ENCODE assay signal across 8 cellular contexts in genomic region chr1:30822966-30823581, GRCh38.
DNase-seq lines count a peak whose midpoint lies in the region; ATAC-seq, FAIRE-seq and TF ChIP-seq lines count a peak whose summit lies in the region.
"Had no signal": no experiment of that assay in that cellular context is flagged by ENCODE, and none has a peak within 500 bp of the region (broad histone marks: within the 10 kb centered on the region; RNA-seq: fewer than 3 reads in every experiment).

No MANE protein-coding gene starts in this region.

- FAIRE-seq in astrocyte (lab: Jason Lieb, UNC), result no peak

- peaks cover 55% of the 10 kb centered on the region for H3K4me1 Mint-ChIP-seq in astrocyte (ENCODE audit: low read depth, unreplicated experiment)
- peaks cover 16% of the 10 kb centered on the region for H3K4me1 Mint-ChIP-seq in activated naive CD8-positive, alpha-beta T cell treated with anti-CD3 and anti-CD28 coated beads, Interleukin-2, amount 50 U/mL, for 24 hours

- no peaks in the 10 kb centered on the region for H3K9me3 ChIP-seq in Loucy (ENCODE audit: insufficient read depth, low read depth, low read length)
- H3K9me3 ChIP-seq in astrocyte (ENCODE audit: insufficient read depth, low read depth, low read length), result no peaks in the 10 kb centered on the region
- no peaks in the 10 kb centered on the region for H3K9me3 ChIP-seq in left lung

- peak; percentile 68 for DNase-seq in astrocyte (ENCODE audit: low read depth)
- DNase-seq in left lung, result no peak
- DNase-seq in ureter (ENCODE audit: low spot score), result no peak
- no peak for DNase-seq in activated naive CD8-positive, alpha-beta T cell treated with anti-CD3 and anti-CD28 coated beads, Interleukin-2, amount 50 U/mL, for 24 hours
- DNase-seq: activated effector memory CD4-positive, alpha-beta T cell treated with anti-CD3 and anti-CD28 coated beads, Interleukin-2, amount 50 U/mL, for 16 hours had no signal

- H3K4me3 ChIP-seq in Loucy (ENCODE audit: low read length, poor library complexity, severe bottlenecking) (no peak overlapping the region), astrocyte (ENCODE audit: insufficient read depth, low read depth, low read length) (no peak overlapping the region), left lung (no peak overlapping the region)

- intact Hi-C loops in left lung (cut with DNase I), result no loop called here

- H3K27me3 ChIP-seq in Loucy (ENCODE audit: insufficient read depth, low read length, poor library complexity, severe bottlenecking) (peaks cover 15% of the 10 kb centered on the region), astrocyte (ENCODE audit: insufficient read depth, low read length) (peaks cover 4% of the 10 kb centered on the region), left lung (peaks cover 0 to 38% of the 10 kb centered on the region in 2 donors)

- H3K9ac ChIP-seq in Loucy (ENCODE audit: low read depth, low read length, poor library complexity, severe bottlenecking) (no peak overlapping the region), astrocyte (ENCODE audit: low read length) (peak overlapping the region; percentile 84)

- no peaks in the 10 kb centered on the region for H3K9me3 Mint-ChIP-seq in astrocyte (ENCODE audit: unreplicated experiment)
- H3K9me3 Mint-ChIP-seq in activated naive CD8-positive, alpha-beta T cell treated with anti-CD3 and anti-CD28 coated beads, Interleukin-2, amount 50 U/mL, for 24 hours, result no peaks in the 10 kb centered on the region

- no peak overlapping the region for H2AFZ ChIP-seq in Loucy (ENCODE audit: low read length)
- no peak overlapping the region for H2AFZ ChIP-seq in astrocyte (ENCODE audit: low read depth, low read length)

- H4K20me1 ChIP-seq in Loucy (ENCODE audit: insufficient read depth, low read length, poor library complexity, severe bottlenecking), result no peaks in the 10 kb centered on the region
- no peaks in the 10 kb centered on the region for H4K20me1 ChIP-seq in astrocyte (ENCODE audit: insufficient read depth, low read length)

- H3F3A ChIP-seq in Loucy (ENCODE audit: low read depth), result no peaks in the 10 kb centered on the region

- no peak for TF ChIP-seq CTCF in Loucy (conservative IDR thresholded peaks at IDR 0.05; ENCODE audit: low read length)
- no peak for TF ChIP-seq CTCF in astrocyte (IDR thresholded peaks at IDR 0.05; ENCODE audit: insufficient read depth, low read depth, low read length)
- TF ChIP-seq CTCF in left lung (IDR thresholded peaks at IDR 0.05), result no peak

- peak overlapping the region; percentile 59 for H3K4me2 ChIP-seq in Loucy (ENCODE audit: low read depth, low read length, poor library complexity, severe bottlenecking)
- H3K4me2 ChIP-seq in astrocyte (ENCODE audit: low read length), result peak overlapping the region; percentile 93

- H3K9me2 ChIP-seq in Loucy (replicated peaks; ENCODE audit: low read depth, low read length), result no peaks in the 10 kb centered on the region

- peak; percentile 20 for ATAC-seq in left lung
- no peak for ATAC-seq in HG03354 (IDR thresholded peaks at IDR 0.05; ENCODE audit: poor library complexity, severe bottlenecking, unreplicated experiment)
- no peak for ATAC-seq in activated naive CD8-positive, alpha-beta T cell treated with anti-CD3 and anti-CD28 coated beads, Interleukin-2, amount 50 U/mL, for 24 hours

- H3K4me3 Mint-ChIP-seq in astrocyte (ENCODE audit: unreplicated experiment), result no peak overlapping the region
- H3K4me3 Mint-ChIP-seq in activated naive CD8-positive, alpha-beta T cell treated with anti-CD3 and anti-CD28 coated beads, Interleukin-2, amount 50 U/mL, for 24 hours, result no peak overlapping the region

- H3K36me3 Mint-ChIP-seq in astrocyte (ENCODE audit: low read depth, unreplicated experiment), result no peaks in the 10 kb centered on the region
- H3K36me3 Mint-ChIP-seq in activated naive CD8-positive, alpha-beta T cell treated with anti-CD3 and anti-CD28 coated beads, Interleukin-2, amount 50 U/mL, for 24 hours (ENCODE audit: low read depth), result peaks cover 1% of the 10 kb centered on the region

- H3K27ac Mint-ChIP-seq in astrocyte (ENCODE audit: unreplicated experiment), result peak overlapping the region; percentile 97
- H3K27ac Mint-ChIP-seq in activated naive CD8-positive, alpha-beta T cell treated with anti-CD3 and anti-CD28 coated beads, Interleukin-2, amount 50 U/mL, for 24 hours, result no peak overlapping the region

- H3K79me2 ChIP-seq in Loucy (ENCODE audit: insufficient read depth, low read length) (no peaks in the 10 kb centered on the region), astrocyte (ENCODE audit: insufficient read depth, low read length) (no peaks in the 10 kb centered on the region)

- H3K4me1 ChIP-seq in Loucy (ENCODE audit: insufficient read depth, low read length, poor library complexity, severe bottlenecking), result peaks cover 12% of the 10 kb centered on the region
- H3K4me1 ChIP-seq in astrocyte (ENCODE audit: insufficient read depth, low read length), result peaks cover 22% of the 10 kb centered on the region
- peaks cover 9 to 24% of the 10 kb centered on the region in 2 donors for H3K4me1 ChIP-seq in left lung

- H3K27me3 Mint-ChIP-seq in astrocyte (ENCODE audit: low read depth, unreplicated experiment), result peaks cover 4% of the 10 kb centered on the region
- H3K27me3 Mint-ChIP-seq in activated naive CD8-positive, alpha-beta T cell treated with anti-CD3 and anti-CD28 coated beads, Interleukin-2, amount 50 U/mL, for 24 hours, result peaks cover 79% of the 10 kb centered on the region

- H3K27ac ChIP-seq in astrocyte (ENCODE audit: low read depth, low read length) (peak overlapping the region; percentile 90), left lung (peak overlapping the region; percentile 87 to 92), temporal lobe (ENCODE audit: low read depth, low read length) (peak overlapping the region; percentile 89)

- H3K36me3 ChIP-seq in Loucy (ENCODE audit: insufficient read depth, low read length) (no peaks in the 10 kb centered on the region), astrocyte (ENCODE audit: insufficient read depth, low read length) (no peaks in the 10 kb centered on the region), left lung (no peaks in the 10 kb centered on the region)
